Comparison of ENCODE assay signal across 2 cellular contexts in the genomic region with DNA sequence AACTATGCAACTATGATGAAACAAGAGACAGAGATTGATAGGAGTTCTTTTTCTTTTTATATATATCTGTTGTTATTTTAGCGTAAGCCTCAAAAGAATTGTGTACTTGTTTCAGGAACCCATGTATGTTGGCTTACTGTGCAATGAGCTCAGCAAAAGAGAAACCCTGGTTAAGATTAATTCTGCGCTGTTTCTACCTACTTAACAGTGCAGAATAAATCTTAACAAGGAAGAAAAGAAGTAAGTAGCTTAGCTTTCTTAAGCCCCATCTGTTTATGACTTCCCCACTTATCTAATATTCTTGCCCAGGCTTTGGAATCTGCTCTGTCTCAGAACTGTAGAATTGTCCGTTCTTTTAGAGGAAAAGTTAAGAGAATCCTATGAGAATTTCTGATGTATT.
TF ChIP-seq lines count a peak whose summit lies in the region.

No MANE protein-coding gene starts in this region.

TF ChIP-seq in A549, 52 proteins besides CTCF, POLR2A, EP300 and RAD21 (continued from another document):
- TF ChIP-seq ESRRA (IDR thresholded peaks at IDR 0.05; ENCODE audit: borderline replicate concordance, low read length) (no peak), NR3C1 (IDR thresholded peaks at IDR 0.05) (no peak), RFX5 (IDR thresholded peaks at IDR 0.05) (no peak), HEYL (CRISPR knock-in tag; IDR thresholded peaks at IDR 0.05) (no peak)
- TF ChIP-seq, protein P1, sequence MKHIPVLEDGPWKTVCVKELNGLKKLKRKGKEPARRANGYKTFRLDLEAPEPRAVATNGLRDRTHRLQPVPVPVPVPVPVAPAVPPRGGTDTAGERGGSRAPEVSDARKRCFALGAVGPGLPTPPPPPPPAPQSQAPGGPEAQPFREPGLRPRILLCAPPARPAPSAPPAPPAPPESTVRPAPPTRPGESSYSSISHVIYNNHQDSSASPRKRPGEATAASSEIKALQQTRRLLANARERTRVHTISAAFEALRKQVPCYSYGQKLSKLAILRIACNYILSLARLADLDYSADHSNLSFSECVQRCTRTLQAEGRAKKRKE (CRISPR knock-in tag; IDR thresholded peaks at IDR 0.05; ENCODE audit: low read depth): no peak
TF ChIP-seq in A549: peak in this region for 0.

TF ChIP-seq in IMR-90, 13 proteins besides CTCF, POLR2A, EP300 and RAD21 (continued from another document):
- TF ChIP-seq, protein P2, sequence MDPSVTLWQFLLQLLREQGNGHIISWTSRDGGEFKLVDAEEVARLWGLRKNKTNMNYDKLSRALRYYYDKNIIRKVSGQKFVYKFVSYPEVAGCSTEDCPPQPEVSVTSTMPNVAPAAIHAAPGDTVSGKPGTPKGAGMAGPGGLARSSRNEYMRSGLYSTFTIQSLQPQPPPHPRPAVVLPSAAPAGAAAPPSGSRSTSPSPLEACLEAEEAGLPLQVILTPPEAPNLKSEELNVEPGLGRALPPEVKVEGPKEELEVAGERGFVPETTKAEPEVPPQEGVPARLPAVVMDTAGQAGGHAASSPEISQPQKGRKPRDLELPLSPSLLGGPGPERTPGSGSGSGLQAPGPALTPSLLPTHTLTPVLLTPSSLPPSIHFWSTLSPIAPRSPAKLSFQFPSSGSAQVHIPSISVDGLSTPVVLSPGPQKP (IDR thresholded peaks at IDR 0.05; ENCODE audit: borderline replicate concordance, low read depth, low read length): no peak
- TF ChIP-seq MXI1 (IDR thresholded peaks at IDR 0.05; ENCODE audit: borderline replicate concordance, low read depth, low read length) (no peak), CHD1 (IDR thresholded peaks at IDR 0.05; ENCODE audit: low read depth, low read length) (no peak), RFX5 (IDR thresholded peaks at IDR 0.05; ENCODE audit: low read depth, low read length) (no peak), BHLHE40 (IDR thresholded peaks at IDR 0.05; ENCODE audit: low read depth, low read length) (no peak), SMC3 (IDR thresholded peaks at IDR 0.05; ENCODE audit: low read depth, low read length) (no peak), FOS (IDR thresholded peaks at IDR 0.05; ENCODE audit: low read depth, low read length) (no peak), NFE2L2 (IDR thresholded peaks at IDR 0.05; ENCODE audit: low read depth, low read length) (no peak)
- TF ChIP-seq, protein P3, sequence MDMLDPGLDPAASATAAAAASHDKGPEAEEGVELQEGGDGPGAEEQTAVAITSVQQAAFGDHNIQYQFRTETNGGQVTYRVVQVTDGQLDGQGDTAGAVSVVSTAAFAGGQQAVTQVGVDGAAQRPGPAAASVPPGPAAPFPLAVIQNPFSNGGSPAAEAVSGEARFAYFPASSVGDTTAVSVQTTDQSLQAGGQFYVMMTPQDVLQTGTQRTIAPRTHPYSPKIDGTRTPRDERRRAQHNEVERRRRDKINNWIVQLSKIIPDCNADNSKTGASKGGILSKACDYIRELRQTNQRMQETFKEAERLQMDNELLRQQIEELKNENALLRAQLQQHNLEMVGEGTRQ (IDR thresholded peaks at IDR 0.05; ENCODE audit: low read depth, low read length): no peak
